7 cellular contexts compared by ENCODE assay signal in genomic region chr3:169501080-169501479, GRCh38.
"Had no signal": no experiment of that assay in that cellular context is flagged by ENCODE, and none has a peak within 500 bp of the region (broad histone marks: within the 10 kb centered on the region; RNA-seq: fewer than 3 reads in every experiment).

No MANE protein-coding gene starts in this region.

- H2AFZ ChIP-seq: GM23338 had no signal

- DNase-seq: H9, HCEC 1CT, HFFc6, KBM-7 had no signal

- H3K27ac ChIP-seq: HL-60 had no signal

- H3K4me3 ChIP-seq: GM23338 had no signal

- H3K4me2 ChIP-seq: GM23338 had no signal

- ATAC-seq: GM23338, HepG2 had no signal
